ENCODE assay signal across 30 cellular contexts in genomic region chr9:19480345-19480744, GRCh38.
"Had no signal": no experiment of that assay in that cellular context is flagged by ENCODE, and none has a peak within 500 bp of the region (broad histone marks: within the 10 kb centered on the region; RNA-seq: fewer than 3 reads in every experiment).

No MANE protein-coding gene starts in this region.

- H3K4me1 Mint-ChIP-seq: mesothelial cell of epicardium, naive B cell, neural progenitor cell had no signal

- H3K4me3 ChIP-seq: gastrocnemius medialis, hepatocyte, left lung, lower lobe of right lung, mucosa of descending colon, neural progenitor cell, smooth muscle cell, stomach, thoracic aorta, tibial nerve, upper lobe of left lung had no signal

- H3K9me3 Mint-ChIP-seq: mesothelial cell of epicardium, naive B cell had no signal

- DNase-seq: central memory CD4-positive, alpha-beta T cell; cortex of kidney; effector CD4-positive, alpha-beta T cell; foreskin fibroblast; gastrocnemius medialis; kidney; left cardiac atrium; left lung; lower lobe of right lung; mucosa of descending colon; naive B cell; stimulated activated CD4-positive, alpha-beta T cell treated with anti-CD3 and anti-CD28 coated beads, Interleukin-12 subunit alpha, Interleukin-12 subunit beta, amount 100 ng/mL, for 4 hours; stimulated activated CD4-positive, alpha-beta T cell treated with anti-CD3 and anti-CD28 coated beads, Interleukin-1b, Interleukin-23, amount 100 ng/mL, for 48 hours; stimulated activated CD4-positive, alpha-beta T cell treated with anti-CD3 and anti-CD28 coated beads, Interleukin-4, amount 100 ng/mL, for 1 hour; stimulated activated CD8-positive, alpha-beta memory T cell treated with anti-CD3 and anti-CD28 coated beads, Interleukin-4, amount 100 ng/mL, for 48 hours; stimulated activated naive CD4-positive, alpha-beta T cell treated with Interleukin-2 at 50 U/mL for 16 hours; stomach; upper lobe of left lung had no signal

- H3K27ac Mint-ChIP-seq: mesothelial cell of epicardium, naive B cell, neural progenitor cell, progenitor cell of endocrine pancreas had no signal

- H3K36me3 Mint-ChIP-seq: mesothelial cell of epicardium, naive B cell, neural progenitor cell had no signal

- ATAC-seq: esophagus mucosa, gastrocnemius medialis, left lung, lower lobe of right lung, mucosa of descending colon, sciatic nerve had no signal

- H3K27me3 ChIP-seq: hepatocyte, left lung, neural progenitor cell, tibial nerve, upper lobe of left lung had no signal

- H3K4me3 Mint-ChIP-seq: mesothelial cell of epicardium, naive B cell, nephron, neural progenitor cell had no signal

- H3K27ac ChIP-seq: epithelial cell of prostate, gastrocnemius medialis, hepatocyte, left lung, lower lobe of right lung, neural progenitor cell, parathyroid adenoma, stomach, thoracic aorta, tibial nerve, upper lobe of left lung had no signal
